ENCODE assay signal across 12 cellular contexts in the genomic region with DNA sequence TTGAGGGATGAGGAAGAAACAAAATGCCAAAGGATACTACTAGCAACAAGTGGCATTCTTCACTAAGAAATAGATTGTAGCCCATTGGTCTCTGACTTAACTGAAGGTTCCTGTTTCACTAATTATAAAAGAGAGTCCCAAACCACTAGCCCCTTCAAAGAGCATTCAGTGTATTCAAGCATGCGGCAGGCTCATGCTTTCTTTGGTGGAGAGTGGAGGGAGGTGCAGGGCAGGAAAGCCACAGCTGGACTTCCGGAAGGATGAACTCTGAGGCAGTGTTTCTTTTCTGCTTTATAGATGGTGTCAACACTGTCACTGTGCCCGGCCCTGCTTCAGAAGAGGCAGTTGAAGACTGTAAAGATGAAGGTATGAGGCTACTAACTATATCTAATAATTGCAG.
DNase-seq lines count a peak whose midpoint lies in the region; ATAC-seq lines count a peak whose summit lies in the region.
"Had no signal": no experiment of that assay in that cellular context is flagged by ENCODE, and none has a peak within 500 bp of the region (broad histone marks: within the 10 kb centered on the region; RNA-seq: fewer than 3 reads in every experiment).

No MANE protein-coding gene starts in this region.

- no peak overlapping the region for H3K56ac ChIP-seq in mesendoderm (ENCODE audit: low read length)

- H3K27ac ChIP-seq in Karpas-422 (ENCODE audit: low read length) (no peak overlapping the region), mesendoderm (ENCODE audit: low read depth, low read length) (no peak overlapping the region)
- H3K27ac ChIP-seq: thyroid gland had no signal

- H3K4me1 Mint-ChIP-seq in stimulated activated naive CD8-positive, alpha-beta T cell treated with anti-CD3 and anti-CD28 coated beads, Interleukin-15, Interleukin-2, amounts not matched to agents 100 ng/mL and 50 ng/mL, for 24 hours (ENCODE audit: low read depth): no peaks in the 10 kb centered on the region
- no peaks in the 10 kb centered on the region for H3K4me1 Mint-ChIP-seq in stimulated activated naive CD8-positive, alpha-beta T cell treated with anti-CD3 and anti-CD28 coated beads, Interleukin-15, amount 100 ng/mL, for 72 hours

- H3K4ac ChIP-seq in mesendoderm (ENCODE audit: low read depth, low read length): no peak overlapping the region

- no CpG with 5 or more reads among the region's 3 CpGs for WGBS in mesendoderm (ENCODE audit: extremely low coverage, insufficient coverage, low lambda C conversion rate)

- no peak overlapping the region for H2BK5ac ChIP-seq in mesendoderm (ENCODE audit: low read length)

- no peak overlapping the region for H2BK15ac ChIP-seq in mesendoderm (replicated peaks; ENCODE audit: low read depth)

- H3K9me2 ChIP-seq in Karpas-422 (replicated peaks; ENCODE audit: insufficient read depth, low read length): no peaks in the 10 kb centered on the region

- H4K8ac ChIP-seq in mesendoderm (ENCODE audit: low read depth, low read length): no peak overlapping the region

- H3K27me3 Mint-ChIP-seq in stimulated activated naive CD8-positive, alpha-beta T cell treated with anti-CD3 and anti-CD28 coated beads, Interleukin-15, Interleukin-2, amounts not matched to agents 100 ng/mL and 50 ng/mL, for 24 hours: no peaks in the 10 kb centered on the region
- H3K27me3 Mint-ChIP-seq in stimulated activated naive CD8-positive, alpha-beta T cell treated with anti-CD3 and anti-CD28 coated beads, Interleukin-15, amount 100 ng/mL, for 72 hours: no peaks in the 10 kb centered on the region

- no peak overlapping the region for H2AK5ac ChIP-seq in mesendoderm (ENCODE audit: low read length)

- H2AFZ ChIP-seq in Karpas-422 (ENCODE audit: low read length): 0 out of 2 replicates have a peak overlapping the region, but pooled peaks have one; percentile 23

- no peak for DNase-seq in stimulated activated naive CD8-positive, alpha-beta T cell treated with anti-CD3 and anti-CD28 coated beads, Interleukin-15, amount 100 ng/mL, for 72 hours
- DNase-seq in Karpas-422 (no peak), mesendoderm (no peak), MG63 (no peak), iPS-NIHi11 (ENCODE audit: low spot score) (no peak)
- DNase-seq in stimulated activated CD4-positive, alpha-beta T cell treated with anti-CD3 and anti-CD28 coated beads, Interleukin-1b, Interleukin-23, amount 100 ng/mL, for 48 hours: no peak
- DNase-seq: activated T-cell treated with anti-CD3 and anti-CD28 coated beads, Interleukin-2, amount 50 U/mL, for 4 hours; stimulated activated CD4-positive, alpha-beta T cell treated with anti-CD3 and anti-CD28 coated beads, Interleukin-4, amount 100 ng/mL, for 4 hours had no signal

- no peak overlapping the region for H4K5ac ChIP-seq in mesendoderm (ENCODE audit: low read length)

- peak overlapping the region; percentile 41 for H3K4me3 Mint-ChIP-seq in stimulated activated naive CD8-positive, alpha-beta T cell treated with anti-CD3 and anti-CD28 coated beads, Interleukin-15, Interleukin-2, amounts not matched to agents 100 ng/mL and 50 ng/mL, for 24 hours
- no peak overlapping the region for H3K4me3 Mint-ChIP-seq in stimulated activated naive CD8-positive, alpha-beta T cell treated with anti-CD3 and anti-CD28 coated beads, Interleukin-15, amount 100 ng/mL, for 72 hours
- H3K4me3 Mint-ChIP-seq: activated T-cell treated with anti-CD3 and anti-CD28 coated beads, Interleukin-2, amount 50 U/mL, for 4 hours had no signal

- H3K4me2 ChIP-seq in Karpas-422 (ENCODE audit: low read depth, low read length, poor library complexity, severe bottlenecking) (no peak overlapping the region), mesendoderm (ENCODE audit: low read length) (no peak overlapping the region)

- no peak overlapping the region for H3K27ac Mint-ChIP-seq in stimulated activated naive CD8-positive, alpha-beta T cell treated with anti-CD3 and anti-CD28 coated beads, Interleukin-15, Interleukin-2, amounts not matched to agents 100 ng/mL and 50 ng/mL, for 24 hours
- H3K27ac Mint-ChIP-seq in stimulated activated naive CD8-positive, alpha-beta T cell treated with anti-CD3 and anti-CD28 coated beads, Interleukin-15, amount 100 ng/mL, for 72 hours: no peak overlapping the region

- no peaks in the 10 kb centered on the region for H3K9me3 ChIP-seq in Karpas-422 (ENCODE audit: low read length)
- H3K9me3 ChIP-seq in MG63: no peaks in the 10 kb centered on the region
- H3K9me3 ChIP-seq: thyroid gland had no signal

- peaks cover 6% of the 10 kb centered on the region for H3K9me3 Mint-ChIP-seq in stimulated activated naive CD8-positive, alpha-beta T cell treated with anti-CD3 and anti-CD28 coated beads, Interleukin-15, Interleukin-2, amounts not matched to agents 100 ng/mL and 50 ng/mL, for 24 hours
- H3K9me3 Mint-ChIP-seq in stimulated activated naive CD8-positive, alpha-beta T cell treated with anti-CD3 and anti-CD28 coated beads, Interleukin-15, amount 100 ng/mL, for 72 hours: peaks cover 4 to 6% of the 10 kb centered on the region in 2 donors
- H3K9me3 Mint-ChIP-seq: activated T-cell treated with anti-CD3 and anti-CD28 coated beads, Interleukin-2, amount 50 U/mL, for 4 hours had no signal

- no peak overlapping the region for H2BK120ac ChIP-seq in mesendoderm (ENCODE audit: low read depth, low read length)

- H3K79me2 ChIP-seq in Karpas-422 (ENCODE audit: low read length) (no peaks in the 10 kb centered on the region), mesendoderm (ENCODE audit: control insufficient read depth, insufficient read depth, low read length) (no peaks in the 10 kb centered on the region)

- H3K23ac ChIP-seq in mesendoderm (ENCODE audit: low read length): no peak overlapping the region

- H3K9ac ChIP-seq in Karpas-422 (ENCODE audit: low read length) (no peak overlapping the region), mesendoderm (ENCODE audit: low read length) (no peak overlapping the region)

- H3K36me3 ChIP-seq in Karpas-422 (ENCODE audit: insufficient read depth, low read length) (no peaks in the 10 kb centered on the region), mesendoderm (ENCODE audit: control insufficient read depth, insufficient read depth, low read length) (no peaks in the 10 kb centered on the region), MG63 (no peaks in the 10 kb centered on the region)
- H3K36me3 ChIP-seq: thyroid gland had no signal

- ATAC-seq in stimulated activated naive CD8-positive, alpha-beta T cell treated with anti-CD3 and anti-CD28 coated beads, Interleukin-15, amount 100 ng/mL, for 72 hours: no peak
- ATAC-seq in HG02759 (IDR thresholded peaks at IDR 0.05; ENCODE audit: unreplicated experiment): peak; percentile 94
- ATAC-seq: activated T-cell treated with anti-CD3 and anti-CD28 coated beads, Interleukin-2, amount 50 U/mL, for 4 hours; HCT116 had no signal

- H3K36me3 Mint-ChIP-seq in stimulated activated naive CD8-positive, alpha-beta T cell treated with anti-CD3 and anti-CD28 coated beads, Interleukin-15, Interleukin-2, amounts not matched to agents 100 ng/mL and 50 ng/mL, for 24 hours (ENCODE audit: low read depth): no peaks in the 10 kb centered on the region

- H3K4me1 ChIP-seq in Karpas-422 (ENCODE audit: low read length) (peaks cover 4% of the 10 kb centered on the region), mesendoderm (ENCODE audit: control insufficient read depth, low read depth, low read length) (no peaks in the 10 kb centered on the region)
- H3K4me1 ChIP-seq: thyroid gland had no signal

- no peaks in the 10 kb centered on the region for H4K20me1 ChIP-seq in Karpas-422 (ENCODE audit: insufficient read depth, low read depth, low read length)

- no peak overlapping the region for H3K18ac ChIP-seq in mesendoderm (ENCODE audit: low read length)

- H3K27me3 ChIP-seq in Karpas-422 (ENCODE audit: low read length) (no peaks in the 10 kb centered on the region), mesendoderm (ENCODE audit: insufficient read depth, low read length, poor library complexity) (no peaks in the 10 kb centered on the region), MG63 (no peaks in the 10 kb centered on the region)
- H3K27me3 ChIP-seq: thyroid gland had no signal

- H3K79me1 ChIP-seq in mesendoderm (ENCODE audit: low read length): no peaks in the 10 kb centered on the region

- no peak overlapping the region for H3K4me3 ChIP-seq in Karpas-422 (ENCODE audit: low read length)
- H3K4me3 ChIP-seq in mesendoderm (ENCODE audit: low read length): no peak overlapping the region
- H3K4me3 ChIP-seq in MG63: no peak overlapping the region
- H3K4me3 ChIP-seq: thyroid gland had no signal
